ENCODE assay signal across 1 cellular context in the genomic region with DNA sequence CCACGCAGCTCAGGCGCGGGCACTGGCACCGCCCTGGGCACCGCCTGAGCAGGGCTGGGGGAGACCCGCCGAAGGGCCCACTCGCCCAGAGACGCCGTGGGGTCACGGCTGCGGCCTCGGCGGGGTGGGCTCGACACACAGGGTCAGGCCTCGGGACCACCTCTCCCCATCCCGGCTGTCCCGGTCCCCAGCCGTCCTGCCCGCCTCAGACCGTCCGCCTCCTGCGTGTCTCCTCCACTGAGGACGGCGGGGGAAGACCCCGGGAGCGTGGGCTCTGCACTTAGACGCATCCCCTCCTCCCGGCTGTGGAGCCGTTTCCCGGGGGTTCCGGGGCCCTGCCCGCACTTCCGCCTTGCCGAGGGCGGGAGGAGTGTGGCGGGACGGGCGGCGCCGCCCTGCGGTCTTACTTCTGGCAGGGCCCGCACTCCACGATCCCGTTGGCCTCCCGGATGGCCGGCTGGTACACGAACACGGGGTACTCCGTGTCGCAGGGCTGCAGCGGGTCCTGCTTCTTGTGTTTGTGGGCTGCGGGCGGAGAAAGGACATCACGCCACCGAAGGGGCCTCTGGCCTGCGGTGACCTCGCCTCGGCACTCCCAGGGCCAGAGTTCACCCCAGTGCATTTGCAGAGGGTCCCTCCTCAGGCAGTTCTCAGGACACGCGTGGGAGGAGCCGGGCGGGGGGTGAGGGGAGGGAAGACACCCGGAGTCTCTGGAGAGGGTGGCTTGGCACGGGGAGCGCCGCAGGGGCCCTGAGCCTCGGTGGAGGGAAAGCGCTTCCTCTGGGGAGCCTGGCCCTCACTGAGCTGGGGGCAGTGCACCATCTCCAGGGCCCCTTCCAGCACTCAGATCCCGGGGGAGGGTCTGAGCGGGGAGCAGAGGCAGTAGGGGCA.
TF ChIP-seq lines count a peak whose summit lies in the region.

No MANE protein-coding gene starts in this region.

TF ChIP-seq in GM12878, 131 proteins besides CTCF, POLR2A, EP300 and RAD21 (continued from another document and continues in another):
- no peak for TF ChIP-seq POLR2AphosphoS2 (IDR thresholded peaks at IDR 0.05; ENCODE audit: low read depth, low read length)
- TF ChIP-seq, protein P1, sequence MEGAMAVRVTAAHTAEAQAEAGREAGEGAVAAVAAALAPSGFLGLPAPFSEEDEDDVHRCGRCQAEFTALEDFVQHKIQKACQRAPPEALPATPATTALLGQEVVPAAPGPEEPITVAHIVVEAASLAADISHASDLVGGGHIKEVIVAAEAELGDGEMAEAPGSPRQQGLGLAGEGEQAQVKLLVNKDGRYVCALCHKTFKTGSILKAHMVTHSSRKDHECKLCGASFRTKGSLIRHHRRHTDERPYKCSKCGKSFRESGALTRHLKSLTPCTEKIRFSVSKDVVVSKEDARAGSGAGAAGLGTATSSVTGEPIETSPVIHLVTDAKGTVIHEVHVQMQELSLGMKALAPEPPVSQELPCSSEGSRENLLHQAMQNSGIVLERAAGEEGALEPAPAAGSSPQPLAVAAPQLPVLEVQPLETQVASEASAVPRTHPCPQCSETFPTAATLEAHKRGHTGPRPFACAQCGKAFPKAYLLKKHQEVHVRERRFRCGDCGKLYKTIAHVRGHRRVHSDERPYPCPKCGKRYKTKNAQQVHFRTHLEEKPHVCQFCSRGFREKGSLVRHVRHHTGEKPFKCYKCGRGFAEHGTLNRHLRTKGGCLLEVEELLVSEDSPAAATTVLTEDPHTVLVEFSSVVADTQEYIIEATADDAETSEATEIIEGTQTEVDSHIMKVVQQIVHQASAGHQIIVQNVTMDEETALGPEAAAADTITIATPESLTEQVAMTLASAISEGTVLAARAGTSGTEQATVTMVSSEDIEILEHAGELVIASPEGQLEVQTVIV (IDR thresholded peaks at IDR 0.05; ENCODE audit: borderline replicate concordance, partially characterized antibody), result peak; percentile 28
- TF ChIP-seq NFYA (IDR thresholded peaks at IDR 0.05; ENCODE audit: borderline replicate concordance, low read depth, low read length), result no peak
- TF ChIP-seq, protein P2, sequence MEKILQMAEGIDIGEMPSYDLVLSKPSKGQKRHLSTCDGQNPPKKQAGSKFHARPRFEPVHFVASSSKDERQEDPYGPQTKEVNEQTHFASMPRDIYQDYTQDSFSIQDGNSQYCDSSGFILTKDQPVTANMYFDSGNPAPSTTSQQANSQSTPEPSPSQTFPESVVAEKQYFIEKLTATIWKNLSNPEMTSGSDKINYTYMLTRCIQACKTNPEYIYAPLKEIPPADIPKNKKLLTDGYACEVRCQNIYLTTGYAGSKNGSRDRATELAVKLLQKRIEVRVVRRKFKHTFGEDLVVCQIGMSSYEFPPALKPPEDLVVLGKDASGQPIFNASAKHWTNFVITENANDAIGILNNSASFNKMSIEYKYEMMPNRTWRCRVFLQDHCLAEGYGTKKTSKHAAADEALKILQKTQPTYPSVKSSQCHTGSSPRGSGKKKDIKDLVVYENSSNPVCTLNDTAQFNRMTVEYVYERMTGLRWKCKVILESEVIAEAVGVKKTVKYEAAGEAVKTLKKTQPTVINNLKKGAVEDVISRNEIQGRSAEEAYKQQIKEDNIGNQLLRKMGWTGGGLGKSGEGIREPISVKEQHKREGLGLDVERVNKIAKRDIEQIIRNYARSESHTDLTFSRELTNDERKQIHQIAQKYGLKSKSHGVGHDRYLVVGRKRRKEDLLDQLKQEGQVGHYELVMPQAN (conservative IDR thresholded peaks at IDR 0.05), result peak; percentile 33; the same call in 1 of the 2 replicates
- TF ChIP-seq HDGF (IDR thresholded peaks at IDR 0.05), result peak; percentile 26; the same call in 1 of the 2 replicates
- TF ChIP-seq PML (IDR thresholded peaks at IDR 0.05; ENCODE audit: low read length), result no peak
- no peak for TF ChIP-seq ZNF622 (IDR thresholded peaks at IDR 0.05)
- no peak for TF ChIP-seq CHD2 (IDR thresholded peaks at IDR 0.05; ENCODE audit: borderline replicate concordance, low read depth, low read length)
- no peak for TF ChIP-seq KAT2A (conservative IDR thresholded peaks at IDR 0.05; ENCODE audit: control insufficient read depth, low read depth, low read length)
- no peak for TF ChIP-seq FOXK2 (IDR thresholded peaks at IDR 0.05)
- 0 out of 2 replicates have a peak, but pooled peaks have one; percentile 10 for TF ChIP-seq PAX5 (IDR thresholded peaks at IDR 0.05; ENCODE audit: borderline replicate concordance, low read depth, low read length)
- no peak for TF ChIP-seq ZNF217 (IDR thresholded peaks at IDR 0.05)
- peak in 1 of 2 experiments; percentile 40; a peak in 1 of 4 replicates for TF ChIP-seq ETV6 (conservative IDR thresholded peaks at IDR 0.05 in 1 of 2, IDR thresholded peaks at IDR 0.05 in 1 of 2; ENCODE audit: borderline replicate concordance in 1 of 2, low read depth in 1 of 2)
- TF ChIP-seq KDM1A (IDR thresholded peaks at IDR 0.05; ENCODE audit: borderline replicate concordance), result no peak
- no peak for TF ChIP-seq KLF5 (IDR thresholded peaks at IDR 0.05; ENCODE audit: partially characterized antibody)
- peak; percentile 91 for TF ChIP-seq GATAD2B (conservative IDR thresholded peaks at IDR 0.05; ENCODE audit: low read depth)
- no peak for TF ChIP-seq CBFB (IDR thresholded peaks at IDR 0.05; ENCODE audit: low read depth)
- TF ChIP-seq SRF (IDR thresholded peaks at IDR 0.05; ENCODE audit: low read depth in 2 of 2, low read length in 2 of 2), result no peak
- no peak for TF ChIP-seq ZBED1 (IDR thresholded peaks at IDR 0.05; ENCODE audit: borderline replicate concordance)
- TF ChIP-seq RUNX3 (IDR thresholded peaks at IDR 0.05; ENCODE audit: low read length), result peak; percentile 23
- TF ChIP-seq MLLT1 (IDR thresholded peaks at IDR 0.05), result 0 out of 2 replicates have a peak, but pooled peaks have one; percentile 48
- TF ChIP-seq PAX8 (IDR thresholded peaks at IDR 0.05), result no peak
- TF ChIP-seq HCFC1 (IDR thresholded peaks at IDR 0.05; ENCODE audit: low read length), result 0 out of 2 replicates have a peak, but pooled peaks have one; percentile 13
- peak; percentile 39; the same call in 1 of the 2 replicates for TF ChIP-seq LARP7 (IDR thresholded peaks at IDR 0.05)
- no peak for TF ChIP-seq ZNF384 (IDR thresholded peaks at IDR 0.05; ENCODE audit: borderline replicate concordance, low read depth, low read length)
- no peak for TF ChIP-seq MYC (IDR thresholded peaks at IDR 0.05; ENCODE audit: insufficient read depth, insufficient read length, insufficient replicate concordance, low read length, severe bottlenecking)
- no peak for TF ChIP-seq CREM (IDR thresholded peaks at IDR 0.05; ENCODE audit: low read depth)
- TF ChIP-seq ESRRA (IDR thresholded peaks at IDR 0.05; ENCODE audit: low read length), result no peak
- TF ChIP-seq BRCA1 (IDR thresholded peaks at IDR 0.05; ENCODE audit: low read depth, low read length), result no peak
- TF ChIP-seq, protein P3, sequence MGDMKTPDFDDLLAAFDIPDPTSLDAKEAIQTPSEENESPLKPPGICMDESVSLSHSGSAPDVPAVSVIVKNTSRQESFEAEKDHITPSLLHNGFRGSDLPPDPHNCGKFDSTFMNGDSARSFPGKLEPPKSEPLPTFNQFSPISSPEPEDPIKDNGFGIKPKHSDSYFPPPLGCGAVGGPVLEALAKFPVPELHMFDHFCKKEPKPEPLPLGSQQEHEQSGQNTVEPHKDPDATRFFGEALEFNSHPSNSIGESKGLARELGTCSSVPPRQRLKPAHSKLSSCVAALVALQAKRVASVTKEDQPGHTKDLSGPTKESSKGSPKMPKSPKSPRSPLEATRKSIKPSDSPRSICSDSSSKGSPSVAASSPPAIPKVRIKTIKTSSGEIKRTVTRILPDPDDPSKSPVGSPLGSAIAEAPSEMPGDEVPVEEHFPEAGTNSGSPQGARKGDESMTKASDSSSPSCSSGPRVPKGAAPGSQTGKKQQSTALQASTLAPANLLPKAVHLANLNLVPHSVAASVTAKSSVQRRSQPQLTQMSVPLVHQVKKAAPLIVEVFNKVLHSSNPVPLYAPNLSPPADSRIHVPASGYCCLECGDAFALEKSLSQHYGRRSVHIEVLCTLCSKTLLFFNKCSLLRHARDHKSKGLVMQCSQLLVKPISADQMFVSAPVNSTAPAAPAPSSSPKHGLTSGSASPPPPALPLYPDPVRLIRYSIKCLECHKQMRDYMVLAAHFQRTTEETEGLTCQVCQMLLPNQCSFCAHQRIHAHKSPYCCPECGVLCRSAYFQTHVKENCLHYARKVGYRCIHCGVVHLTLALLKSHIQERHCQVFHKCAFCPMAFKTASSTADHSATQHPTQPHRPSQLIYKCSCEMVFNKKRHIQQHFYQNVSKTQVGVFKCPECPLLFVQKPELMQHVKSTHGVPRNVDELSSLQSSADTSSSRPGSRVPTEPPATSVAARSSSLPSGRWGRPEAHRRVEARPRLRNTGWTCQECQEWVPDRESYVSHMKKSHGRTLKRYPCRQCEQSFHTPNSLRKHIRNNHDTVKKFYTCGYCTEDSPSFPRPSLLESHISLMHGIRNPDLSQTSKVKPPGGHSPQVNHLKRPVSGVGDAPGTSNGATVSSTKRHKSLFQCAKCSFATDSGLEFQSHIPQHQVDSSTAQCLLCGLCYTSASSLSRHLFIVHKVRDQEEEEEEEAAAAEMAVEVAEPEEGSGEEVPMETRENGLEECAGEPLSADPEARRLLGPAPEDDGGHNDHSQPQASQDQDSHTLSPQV (IDR thresholded peaks at IDR 0.05), result 0 out of 2 replicates have a peak, but pooled peaks have one; percentile 20
- TF ChIP-seq IRF4 (IDR thresholded peaks at IDR 0.05; ENCODE audit: low read depth, low read length), result no peak
- no peak for TF ChIP-seq CEBPZ (IDR thresholded peaks at IDR 0.05; ENCODE audit: low read depth, low read length)
- 0 out of 2 replicates have a peak, but pooled peaks have one; percentile 21 for TF ChIP-seq POLR2AphosphoS5 (IDR thresholded peaks at IDR 0.05; ENCODE audit: low read length)
- TF ChIP-seq IKZF1 (conservative IDR thresholded peaks at IDR 0.05), result peak; percentile 87
- no peak for TF ChIP-seq SMAD5 (IDR thresholded peaks at IDR 0.05; ENCODE audit: low read depth)
- TF ChIP-seq RAD51 (IDR thresholded peaks at IDR 0.05), result no peak
- TF ChIP-seq CBX3 (IDR thresholded peaks at IDR 0.05; ENCODE audit: borderline replicate concordance, low read depth), result no peak
- 0 out of 2 replicates have a peak, but pooled peaks have one; percentile 33 for TF ChIP-seq TAF1 (IDR thresholded peaks at IDR 0.05; ENCODE audit: borderline replicate concordance, low read depth, low read length)
- TF ChIP-seq MAX (IDR thresholded peaks at IDR 0.05; ENCODE audit: low read depth, low read length), result peak; percentile 43; the same call in 1 of the 2 replicates
- 0 out of 2 replicates have a peak, but pooled peaks have one; percentile 19 for TF ChIP-seq MXI1 (IDR thresholded peaks at IDR 0.05; ENCODE audit: low read depth, low read length)
